15 cellular contexts compared by ENCODE assay signal in the genomic region with DNA sequence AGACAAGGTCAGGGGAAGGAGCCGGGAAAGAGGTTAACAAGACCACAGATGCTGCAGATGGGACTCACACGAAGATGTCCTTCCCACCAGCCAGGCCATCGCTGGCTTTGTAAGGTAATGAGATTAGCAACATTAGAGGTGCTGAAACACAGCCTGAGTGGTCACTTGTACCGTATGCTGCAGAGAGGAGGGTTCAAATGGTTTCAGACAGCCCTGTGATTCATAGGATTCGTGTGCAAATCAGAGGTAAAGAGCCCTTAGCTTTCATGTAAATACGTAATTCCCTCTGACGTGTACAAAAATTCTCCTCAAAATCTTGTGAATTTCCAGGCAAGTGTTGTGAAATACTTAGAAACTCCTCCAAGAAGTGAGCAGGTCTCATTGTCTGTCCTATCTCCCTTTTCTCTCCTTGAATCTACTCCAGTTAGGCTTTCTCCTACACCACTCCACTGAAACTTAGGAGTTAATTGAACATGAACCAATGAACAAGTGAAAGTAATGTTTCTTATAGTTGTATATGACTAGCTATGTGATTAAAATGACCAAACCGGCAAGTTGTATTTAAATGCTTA. TPM values are rescaled to one million over a fixed set of nuclear protein-coding genes. Genes with fewer than 3 reads are reported as not detected.
"Had no signal": no experiment of that assay in that cellular context is flagged by ENCODE, and none has a peak within 500 bp of the region (broad histone marks: within the 10 kb centered on the region; RNA-seq: fewer than 3 reads in every experiment).

No MANE protein-coding gene starts in this region.

RNA-seq across cellular contexts. Expression of gene FAM236B, which starts 1.0 kb away (rescaled TPM):
- total RNA-seq: activated B cell treated with CpG ODN at 0.5 μM for 24 hours; activated CD4-positive, alpha-beta memory T cell treated with anti-CD3 and anti-CD28 coated beads for 36 hours; activated CD4-positive, alpha-beta memory T cell treated with anti-CD3 and anti-CD28 coated beads, Interleukin-2, amount 10 ng/mL, durations not matched to agents 7 days and 5 days; activated CD4-positive, alpha-beta T cell treated with anti-CD3 and anti-CD28 coated beads for 36 hours; activated CD4-positive, alpha-beta T cell treated with anti-CD3 and anti-CD28 coated beads, Interleukin-2, amount 10 ng/mL, durations not matched to agents 24 days and 14 days; activated CD4-positive, alpha-beta T cell treated with anti-CD3 and anti-CD28 coated beads, Interleukin-2, amount 10 ng/mL, durations not matched to agents 7 days and 5 days; activated CD8-positive, alpha-beta memory T cell treated with anti-CD3 and anti-CD28 coated beads for 36 hours; activated CD8-positive, alpha-beta memory T cell treated with anti-CD3 and anti-CD28 coated beads, Interleukin-2, amount 10 ng/mL, durations not matched to agents 7 days and 5 days; activated CD8-positive, alpha-beta T cell treated with anti-CD3 and anti-CD28 coated beads for 36 hours; activated CD8-positive, alpha-beta T cell treated with anti-CD3 and anti-CD28 coated beads, Interleukin-2, amount 10 ng/mL, durations not matched to agents 7 days and 5 days; T-cell; T-helper 1 cell treated with Interleukin-12 subunit alpha and Interleukin-12 subunit beta and Interleukin-4 antibody, amounts not matched to agents 30 ng/mL and 1 ng/mL, for 36 hours; T-helper 17 cell; T-helper 2 cell treated with Interferon-gamma antibody and Interleukin-4, amounts not matched to agents 100 ng/mL and 5 ng/mL, for 36 hours; WTC11 had no signal

RNA-seq across cellular contexts. Expression of gene DMRTC1B, which starts 6.8 kb away (rescaled TPM):
- total RNA-seq: activated CD4-positive, alpha-beta memory T cell treated with anti-CD3 and anti-CD28 coated beads for 36 hours; activated CD4-positive, alpha-beta memory T cell treated with anti-CD3 and anti-CD28 coated beads, Interleukin-2, amount 10 ng/mL, durations not matched to agents 7 days and 5 days; activated CD4-positive, alpha-beta T cell treated with anti-CD3 and anti-CD28 coated beads, Interleukin-2, amount 10 ng/mL, durations not matched to agents 24 days and 14 days; activated CD8-positive, alpha-beta memory T cell treated with anti-CD3 and anti-CD28 coated beads for 36 hours; activated CD8-positive, alpha-beta memory T cell treated with anti-CD3 and anti-CD28 coated beads, Interleukin-2, amount 10 ng/mL, durations not matched to agents 7 days and 5 days; activated CD8-positive, alpha-beta T cell treated with anti-CD3 and anti-CD28 coated beads for 36 hours; T-helper 1 cell treated with Interleukin-12 subunit alpha and Interleukin-12 subunit beta and Interleukin-4 antibody, amounts not matched to agents 30 ng/mL and 1 ng/mL, for 36 hours; T-helper 2 cell treated with Interferon-gamma antibody and Interleukin-4, amounts not matched to agents 100 ng/mL and 5 ng/mL, for 36 hours had no signal

RNA-seq across cellular contexts. Expression of gene FAM236D, which starts 24.6 kb away (rescaled TPM):
- total RNA-seq: activated B cell treated with CpG ODN at 0.5 μM for 24 hours; activated CD4-positive, alpha-beta memory T cell treated with anti-CD3 and anti-CD28 coated beads for 36 hours; activated CD4-positive, alpha-beta memory T cell treated with anti-CD3 and anti-CD28 coated beads, Interleukin-2, amount 10 ng/mL, durations not matched to agents 7 days and 5 days; activated CD4-positive, alpha-beta T cell treated with anti-CD3 and anti-CD28 coated beads for 36 hours; activated CD4-positive, alpha-beta T cell treated with anti-CD3 and anti-CD28 coated beads, Interleukin-2, amount 10 ng/mL, durations not matched to agents 24 days and 14 days; activated CD4-positive, alpha-beta T cell treated with anti-CD3 and anti-CD28 coated beads, Interleukin-2, amount 10 ng/mL, durations not matched to agents 7 days and 5 days; activated CD8-positive, alpha-beta memory T cell treated with anti-CD3 and anti-CD28 coated beads for 36 hours; activated CD8-positive, alpha-beta memory T cell treated with anti-CD3 and anti-CD28 coated beads, Interleukin-2, amount 10 ng/mL, durations not matched to agents 7 days and 5 days; activated CD8-positive, alpha-beta T cell treated with anti-CD3 and anti-CD28 coated beads for 36 hours; activated CD8-positive, alpha-beta T cell treated with anti-CD3 and anti-CD28 coated beads, Interleukin-2, amount 10 ng/mL, durations not matched to agents 7 days and 5 days; T-cell; T-helper 1 cell treated with Interleukin-12 subunit alpha and Interleukin-12 subunit beta and Interleukin-4 antibody, amounts not matched to agents 30 ng/mL and 1 ng/mL, for 36 hours; T-helper 17 cell; T-helper 2 cell treated with Interferon-gamma antibody and Interleukin-4, amounts not matched to agents 100 ng/mL and 5 ng/mL, for 36 hours; WTC11 had no signal
